Comparison of ENCODE assay signal across 34 cellular contexts in the genomic region with DNA sequence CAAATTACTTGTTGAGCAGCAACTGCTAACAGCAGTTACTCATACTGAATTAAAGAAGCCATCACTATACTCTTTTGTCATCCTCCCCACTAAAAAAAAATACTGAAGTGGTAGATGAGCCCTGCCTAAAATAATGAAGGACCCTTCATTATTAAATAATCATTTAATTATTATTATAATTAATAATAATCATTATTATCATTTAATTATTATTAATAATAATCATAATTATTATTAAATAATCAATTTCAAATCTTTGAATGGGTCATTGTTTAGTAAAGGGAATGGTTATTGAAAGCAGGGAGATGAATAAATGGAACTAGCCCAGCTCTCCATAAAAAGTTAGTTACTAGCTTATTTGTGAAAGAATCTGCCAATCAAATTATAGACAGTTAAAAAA.
DNase-seq lines count a peak whose midpoint lies in the region; ATAC-seq, FAIRE-seq and TF ChIP-seq lines count a peak whose summit lies in the region.
"Had no signal": no experiment of that assay in that cellular context is flagged by ENCODE, and none has a peak within 500 bp of the region (broad histone marks: within the 10 kb centered on the region; RNA-seq: fewer than 3 reads in every experiment).

No MANE protein-coding gene starts in this region.

- no peak for ATAC-seq in WTC11
- ATAC-seq: A549; CD8-positive, alpha-beta T cell had no signal

- no peak for TF ChIP-seq POLR2A in transverse colon (IDR thresholded peaks at IDR 0.05)

- H3K9me3 ChIP-seq in transverse colon = no peaks in the 10 kb centered on the region
- H3K9me3 ChIP-seq: A549, BE2C, BLaER1, Caco-2 had no signal

- TF ChIP-seq EP300 in transverse colon (IDR thresholded peaks at IDR 0.05; ENCODE audit: low read depth) = no peak

- no peaks in the 10 kb centered on the region for H3K27me3 Mint-ChIP-seq in WTC11 (ENCODE audit: low read depth)
- H3K27me3 Mint-ChIP-seq in nephron (ENCODE audit: low read depth) = no peaks in the 10 kb centered on the region
- H3K27me3 Mint-ChIP-seq: B cell; CD4-positive, alpha-beta memory T cell; CD4-positive, alpha-beta T cell; CD4-positive, CD25-positive, alpha-beta regulatory T cell; CD8-positive, alpha-beta memory T cell had no signal

- H3K4me1 Mint-ChIP-seq in WTC11 (no peaks in the 10 kb centered on the region), nephron (peaks cover 46% of the 10 kb centered on the region)
- H3K4me1 Mint-ChIP-seq: B cell; CD14-positive monocyte; CD4-positive, alpha-beta memory T cell; CD4-positive, CD25-positive, alpha-beta regulatory T cell; CD8-positive, alpha-beta memory T cell had no signal

- no peaks in the 10 kb centered on the region for H3K4me1 ChIP-seq in transverse colon
- H3K4me1 ChIP-seq: A549; BE2C; BLaER1; BLaER1 treated with 17β-estradiol and CSF1 and Interleukin-3, amounts not matched to agents 10 nM and 100 nM; Caco-2 had no signal

- in situ Hi-C loops in transverse colon (cut with MboI; ENCODE audit: low pct_ligation_motif_present in 1 of 4, low pct_unique_long_range_greater_than_20kb in 1 of 4, low sequenced_read_pairs in 3 of 4) = no loop called here

- no peak overlapping the region for H3K4me3 Mint-ChIP-seq in WTC11
- H3K4me3 Mint-ChIP-seq in nephron = no peak overlapping the region
- H3K4me3 Mint-ChIP-seq: B cell; CD14-positive monocyte; CD4-positive, alpha-beta memory T cell; CD4-positive, alpha-beta T cell; CD4-positive, CD25-positive, alpha-beta regulatory T cell; CD8-positive, alpha-beta memory T cell; CD8-positive, alpha-beta T cell had no signal

- H3K4me3 ChIP-seq in transverse colon = no peak overlapping the region
- H3K4me3 ChIP-seq: A549; BLaER1; BLaER1 treated with 17β-estradiol and CSF1 and Interleukin-3, amounts not matched to agents 10 nM and 100 nM had no signal

- H3K36me3 ChIP-seq in transverse colon = no peaks in the 10 kb centered on the region
- H3K36me3 ChIP-seq: BE2C; BLaER1; BLaER1 treated with 17β-estradiol and CSF1 and Interleukin-3, amounts not matched to agents 10 nM and 100 nM had no signal

- FAIRE-seq in A204.1 (lab: Jason Lieb, UNC) = peak; percentile 61
- FAIRE-seq: A549, D721Med had no signal

- intact Hi-C loops in transverse colon (cut with DNase I; ENCODE audit: low total_unique reads) = no loop called here

- no peaks in the 10 kb centered on the region for H3K36me3 Mint-ChIP-seq in WTC11
- H3K36me3 Mint-ChIP-seq in nephron (ENCODE audit: low read depth) = no peaks in the 10 kb centered on the region
- H3K36me3 Mint-ChIP-seq: CD14-positive monocyte; CD4-positive, alpha-beta memory T cell; CD4-positive, CD25-positive, alpha-beta regulatory T cell; CD8-positive, alpha-beta memory T cell; CD8-positive, alpha-beta T cell had no signal

- CTCF ChIA-PET in WTC11 (lab: Charles Lee) = no interaction called here

- no peaks in the 10 kb centered on the region for H3K27me3 ChIP-seq in transverse colon
- H3K27me3 ChIP-seq: BE2C; BLaER1; BLaER1 treated with 17β-estradiol and CSF1 and Interleukin-3, amounts not matched to agents 10 nM and 100 nM had no signal

- H3K27ac Mint-ChIP-seq in WTC11 = no peak overlapping the region
- peak overlapping the region in 2 of 3 experiments; percentile 9 to 29 for H3K27ac Mint-ChIP-seq in nephron
- H3K27ac Mint-ChIP-seq: B cell; CD4-positive, alpha-beta memory T cell; CD4-positive, alpha-beta T cell; CD4-positive, CD25-positive, alpha-beta regulatory T cell; CD8-positive, alpha-beta memory T cell; CD8-positive, alpha-beta T cell had no signal

- POLR2A ChIA-PET in WTC11 (lab: Charles Lee) = no interaction called here

- TF ChIP-seq CTCF in WTC11 (IDR thresholded peaks at IDR 0.05) (no peak), nephron (IDR thresholded peaks at IDR 0.05; ENCODE audit: unreplicated experiment in 3 of 3) (no peak), transverse colon (IDR thresholded peaks at IDR 0.05) (no peak)

- H3K27ac ChIP-seq in caudate nucleus (ENCODE audit: low read depth, low read length) (no peak overlapping the region), transverse colon (no peak overlapping the region)
- H3K27ac ChIP-seq: 22Rv1; A549; BLaER1; BLaER1 treated with 17β-estradiol and CSF1 and Interleukin-3, amounts not matched to agents 10 nM and 100 nM; C4-2B had no signal

- H3K9me3 Mint-ChIP-seq in WTC11 (peaks cover 3% of the 10 kb centered on the region), nephron (no peaks in the 10 kb centered on the region)
- H3K9me3 Mint-ChIP-seq: CD4-positive, alpha-beta T cell had no signal

- DNase-seq in WTC11 (ENCODE audit: low spot score) = no peak
- DNase-seq in putamen (ENCODE audit: low spot score) = no peak
- no peak for DNase-seq in caudate nucleus (lab: John Stamatoyannopoulos, UW)
- DNase-seq in transverse colon = no peak
- DNase-seq: 8988T; ACHN; AML-193; BE2C; C1 segment of cervical spinal cord; Caco-2; Calu3; CD4-positive, alpha-beta memory T cell; CD4-positive, alpha-beta T cell; CD4-positive, CD25-positive, alpha-beta regulatory T cell; CD8-positive, alpha-beta memory T cell; CD8-positive, alpha-beta T cell; COR-L47; DMS 273 treated with DMSO at 0.1 percent for 48 hours; DMS153; DMS53; DMS79; DMS79 treated with DMSO at 0.1 percent for 48 hours; DND-41; EL had no signal

TF ChIP-seq in WTC11, 78 proteins besides CTCF, POLR2A, EP300 and RAD21:
- TF ChIP-seq HMGA2 (CRISPR knock-in tag; IDR thresholded peaks at IDR 0.05) (peak; percentile 98), RORB (CRISPR knock-in tag; IDR thresholded peaks at IDR 0.05) (no peak), ZNF138 (CRISPR knock-in tag; conservative IDR thresholded peaks at IDR 0.05) (no peak)
TF ChIP-seq in WTC11: peak in this region for 1.
